ENCODE assay signal across 13 cellular contexts in the genomic region with DNA sequence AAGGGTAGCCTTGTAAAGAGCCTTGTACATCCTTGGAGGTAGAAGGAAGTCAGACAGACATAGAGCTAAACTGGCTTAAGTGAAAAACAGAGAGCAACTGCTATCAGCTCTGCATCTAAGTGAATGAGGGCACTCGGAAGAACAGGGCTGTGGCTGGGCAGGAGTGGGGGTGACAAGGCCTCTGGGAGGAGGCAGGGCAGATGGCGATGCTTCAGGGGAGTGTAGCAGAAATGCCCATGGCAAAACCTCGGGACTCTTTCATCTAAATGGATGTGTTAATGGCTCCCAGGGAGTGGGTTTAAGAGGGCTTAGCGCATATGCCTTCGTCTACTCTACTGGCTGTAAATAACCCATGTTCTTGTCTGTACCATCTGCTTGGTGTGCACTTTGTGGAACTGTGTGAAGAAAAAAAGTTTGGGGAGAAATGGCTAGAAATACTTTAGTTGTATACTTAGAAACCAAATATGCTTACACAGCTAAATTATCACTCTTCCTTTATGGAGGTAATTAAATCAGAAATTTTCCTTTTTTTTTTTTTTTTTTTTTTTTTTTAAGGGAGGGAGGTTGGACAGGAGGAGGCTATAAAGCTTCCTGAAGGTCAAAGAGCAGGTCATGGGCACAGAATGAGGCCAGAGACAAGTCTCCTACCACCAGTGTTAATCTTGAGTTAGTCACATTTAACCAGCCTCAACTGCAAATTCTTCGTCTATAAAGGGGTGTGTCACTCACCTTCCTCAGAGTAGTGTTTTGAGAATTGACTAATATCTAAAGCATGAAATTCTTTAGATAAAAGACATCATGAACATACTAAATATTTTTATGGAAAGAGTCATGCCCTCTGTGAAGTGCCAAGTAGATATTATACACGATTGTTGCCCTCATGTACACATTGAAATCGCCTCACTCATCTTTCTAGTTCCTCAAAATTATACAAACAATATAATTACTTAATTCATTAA.
A peak's percentile ranks its signal among the peaks of the same experiment; 100 is the strongest.
DNase-seq lines count a peak whose midpoint lies in the region; ATAC-seq and TF ChIP-seq lines count a peak whose summit lies in the region.
"Had no signal": no experiment of that assay in that cellular context is flagged by ENCODE, and none has a peak within 500 bp of the region (broad histone marks: within the 10 kb centered on the region; RNA-seq: fewer than 3 reads in every experiment).

No MANE protein-coding gene starts in this region.

- H3K27me3 Mint-ChIP-seq in activated CD4-positive, alpha-beta T cell treated with anti-CD3 and anti-CD28 coated beads, Interleukin-2, amount 10 ng/mL, durations not matched to agents 7 days and 5 days, result no peaks in the 10 kb centered on the region
- no peaks in the 10 kb centered on the region for H3K27me3 Mint-ChIP-seq in stimulated activated naive CD8-positive, alpha-beta T cell treated with anti-CD3 and anti-CD28 coated beads, Interleukin-15, Interleukin-2, amounts not matched to agents 100 ng/mL and 50 ng/mL, for 24 hours
- H3K27me3 Mint-ChIP-seq: naive B cell had no signal

- POLR2A ChIA-PET in activated CD4-positive, alpha-beta T cell treated with anti-CD3 and anti-CD28 coated beads, Interleukin-2, amount 10 ng/mL, durations not matched to agents 7 days and 5 days (lab: Charles Lee), result interaction anchor here (0.6 kb wide), 1 partner anchor 12 kb away, joined by 3 read pairs; no protein-coding TSS in a partner anchor
- POLR2A ChIA-PET in RWPE1 (lab: Yijun Ruan, JAX; ENCODE audit: low non-redundant PET), result no interaction called here

- TF ChIP-seq CTCF in RWPE1 (conservative IDR thresholded peaks at IDR 0.05; ENCODE audit: low read depth), result no peak

- no peak for DNase-seq in activated CD4-positive, alpha-beta T cell treated with anti-CD3 and anti-CD28 coated beads, Interleukin-2, amount 10 ng/mL, durations not matched to agents 7 days and 5 days
- no peak for DNase-seq in activated CD4-positive, alpha-beta T cell treated with anti-CD3 and anti-CD28 coated beads for 4 hours
- peak; percentile 63 for DNase-seq in RWPE1 (ENCODE audit: low spot score)
- no peak for DNase-seq in effector memory CD4-positive, alpha-beta T cell
- no peak for DNase-seq in AG08396 (ENCODE audit: low spot score)
- no peak for DNase-seq in NCI-H2081 treated with DMSO at 0.1 percent for 48 hours (lab: John Stamatoyannopoulos, UW)
- DNase-seq: activated CD4-positive, CD25-positive, alpha-beta regulatory T cell treated with anti-CD3 and anti-CD28 coated beads, Interleukin-2, amount 50 U/mL, for 72 hours; cerebellar nuclear complex; heart right ventricle; naive B cell; stimulated activated CD4-positive, alpha-beta T cell treated with anti-CD3 and anti-CD28 coated beads, Interleukin-4, amount 100 ng/mL, for 24 hours had no signal

- CTCF ChIA-PET in activated CD4-positive, alpha-beta T cell treated with anti-CD3 and anti-CD28 coated beads, Interleukin-2, amount 10 ng/mL, durations not matched to agents 7 days and 5 days (lab: Charles Lee), result interaction anchor here (0.7 to 2.2 kb wide), 5 partner anchors 12 to 61 kb away, joined by 3 to 8 read pairs (median 3); partner anchors contain the start of gene FYN
- CTCF ChIA-PET in RWPE1 (lab: Yijun Ruan, JAX), result interaction anchor here (0.6 kb wide), 1 partner anchor 103 kb away, joined by 3 read pairs; no protein-coding TSS in a partner anchor

- no peaks in the 10 kb centered on the region for H3K9me3 ChIP-seq in effector memory CD4-positive, alpha-beta T cell (ENCODE audit: control insufficient read depth, low read length)
- H3K9me3 ChIP-seq: heart right ventricle had no signal

- H3K27me3 ChIP-seq in effector memory CD4-positive, alpha-beta T cell (replicated peaks; ENCODE audit: control insufficient read depth, insufficient read depth, low read length, poor library complexity, severe bottlenecking), result no peaks in the 10 kb centered on the region
- H3K27me3 ChIP-seq: heart right ventricle had no signal

- no peaks in the 10 kb centered on the region for H3K9me3 Mint-ChIP-seq in activated CD4-positive, alpha-beta T cell treated with anti-CD3 and anti-CD28 coated beads, Interleukin-2, amount 10 ng/mL, durations not matched to agents 7 days and 5 days
- H3K9me3 Mint-ChIP-seq in stimulated activated naive CD8-positive, alpha-beta T cell treated with anti-CD3 and anti-CD28 coated beads, Interleukin-15, Interleukin-2, amounts not matched to agents 100 ng/mL and 50 ng/mL, for 24 hours, result no peaks in the 10 kb centered on the region
- H3K9me3 Mint-ChIP-seq: naive B cell had no signal

- H3K4me1 ChIP-seq in effector memory CD4-positive, alpha-beta T cell (ENCODE audit: control insufficient read depth, insufficient read depth, low read length, poor library complexity, severe bottlenecking), result peaks cover 40% of the 10 kb centered on the region

- H3K4me1 Mint-ChIP-seq in activated CD4-positive, alpha-beta T cell treated with anti-CD3 and anti-CD28 coated beads, Interleukin-2, amount 10 ng/mL, durations not matched to agents 7 days and 5 days, result peaks cover 74% of the 10 kb centered on the region
- H3K4me1 Mint-ChIP-seq in stimulated activated naive CD8-positive, alpha-beta T cell treated with anti-CD3 and anti-CD28 coated beads, Interleukin-15, Interleukin-2, amounts not matched to agents 100 ng/mL and 50 ng/mL, for 24 hours (ENCODE audit: low read depth), result peaks cover 93% of the 10 kb centered on the region

- H3K4me3 Mint-ChIP-seq in activated CD4-positive, alpha-beta T cell treated with anti-CD3 and anti-CD28 coated beads, Interleukin-2, amount 10 ng/mL, durations not matched to agents 7 days and 5 days, result no peak overlapping the region
- H3K4me3 Mint-ChIP-seq in stimulated activated naive CD8-positive, alpha-beta T cell treated with anti-CD3 and anti-CD28 coated beads, Interleukin-15, Interleukin-2, amounts not matched to agents 100 ng/mL and 50 ng/mL, for 24 hours, result peak overlapping the region; percentile 63
- H3K4me3 Mint-ChIP-seq: naive B cell had no signal

- no peak overlapping the region for H3K4me3 ChIP-seq in effector memory CD4-positive, alpha-beta T cell (ENCODE audit: insufficient read depth, low read depth, low read length, poor library complexity, severe bottlenecking)
- H3K4me3 ChIP-seq: heart right ventricle had no signal

- peak overlapping the region; percentile 79 for H3K27ac Mint-ChIP-seq in activated CD4-positive, alpha-beta T cell treated with anti-CD3 and anti-CD28 coated beads, Interleukin-2, amount 10 ng/mL, durations not matched to agents 7 days and 5 days
- H3K27ac Mint-ChIP-seq in stimulated activated naive CD8-positive, alpha-beta T cell treated with anti-CD3 and anti-CD28 coated beads, Interleukin-15, Interleukin-2, amounts not matched to agents 100 ng/mL and 50 ng/mL, for 24 hours, result peak overlapping the region; percentile 97

- H3K27ac ChIP-seq in RWPE1, result no peak overlapping the region
- H3K27ac ChIP-seq in effector memory CD4-positive, alpha-beta T cell (ENCODE audit: insufficient read depth, low read length, poor library complexity, severe bottlenecking), result peak overlapping the region; percentile 38
- H3K27ac ChIP-seq: heart right ventricle had no signal

- no peaks in the 10 kb centered on the region for H3K36me3 ChIP-seq in effector memory CD4-positive, alpha-beta T cell (ENCODE audit: control insufficient read depth, insufficient read depth, low read length)

- H3K36me3 Mint-ChIP-seq in activated CD4-positive, alpha-beta T cell treated with anti-CD3 and anti-CD28 coated beads, Interleukin-2, amount 10 ng/mL, durations not matched to agents 7 days and 5 days (ENCODE audit: low read depth), result peaks cover 42% of the 10 kb centered on the region
- H3K36me3 Mint-ChIP-seq in stimulated activated naive CD8-positive, alpha-beta T cell treated with anti-CD3 and anti-CD28 coated beads, Interleukin-15, Interleukin-2, amounts not matched to agents 100 ng/mL and 50 ng/mL, for 24 hours (ENCODE audit: low read depth), result peaks cover 82% of the 10 kb centered on the region

- ATAC-seq in GM21390 (IDR thresholded peaks at IDR 0.05; ENCODE audit: unreplicated experiment), result no peak
- ATAC-seq: heart right ventricle had no signal
